Comparison of ENCODE assay signal across 9 cellular contexts in genomic region chr10:100008142-100008522, GRCh38. TPM values are rescaled to one million over a fixed set of nuclear protein-coding genes. Genes with fewer than 3 reads are reported as not detected.
DNase-seq lines count a peak whose midpoint lies in the region; ATAC-seq, FAIRE-seq and TF ChIP-seq lines count a peak whose summit lies in the region.
"Had no signal": no experiment of that assay in that cellular context is flagged by ENCODE, and none has a peak within 500 bp of the region (broad histone marks: within the 10 kb centered on the region; RNA-seq: fewer than 3 reads in every experiment).

No MANE protein-coding gene starts in this region.

- TF ChIP-seq CTCF in astrocyte (IDR thresholded peaks at IDR 0.05; ENCODE audit: insufficient read depth, low read depth, low read length) (no peak), kidney epithelial cell (IDR thresholded peaks at IDR 0.05; ENCODE audit: insufficient read depth, low read length, poor library complexity, severe bottlenecking) (no peak)

- H3K4me2 ChIP-seq in astrocyte (ENCODE audit: low read length): peak overlapping the region; percentile 99

- no peaks in the 10 kb centered on the region for H3K9me3 ChIP-seq in astrocyte (ENCODE audit: insufficient read depth, low read depth, low read length)
- H3K9me3 ChIP-seq: colonic mucosa had no signal

- peak overlapping the region; percentile 73 for H3K4me3 Mint-ChIP-seq in activated naive CD4-positive, alpha-beta T cell treated with anti-CD3 and anti-CD28 coated beads, Interleukin-2, amount 10 ng/mL, durations not matched to agents 7 days and 5 days
- peak overlapping the region; percentile 96 for H3K4me3 Mint-ChIP-seq in astrocyte (ENCODE audit: unreplicated experiment)

- no peak for DNase-seq in activated naive CD4-positive, alpha-beta T cell treated with anti-CD3 and anti-CD28 coated beads, Interleukin-2, amount 10 ng/mL, durations not matched to agents 7 days and 5 days
- no peak for DNase-seq in activated naive CD4-positive, alpha-beta T cell treated with anti-CD3 and anti-CD28 coated beads, Interleukin-2, amount 50 U/mL, for 16 hours
- DNase-seq in astrocyte (ENCODE audit: low read depth) (peak; percentile 72), kidney epithelial cell (ENCODE audit: low read depth) (no peak)
- DNase-seq in stimulated activated CD4-positive, alpha-beta T cell treated with anti-CD3 and anti-CD28 coated beads, Interleukin-4, amount 100 ng/mL, for 24 hours: no peak
- DNase-seq: colonic mucosa had no signal

- peaks cover 44% of the 10 kb centered on the region for H3K4me1 Mint-ChIP-seq in activated naive CD4-positive, alpha-beta T cell treated with anti-CD3 and anti-CD28 coated beads, Interleukin-2, amount 10 ng/mL, durations not matched to agents 7 days and 5 days
- peaks cover 47% of the 10 kb centered on the region for H3K4me1 Mint-ChIP-seq in astrocyte (ENCODE audit: low read depth, unreplicated experiment)

- CTCF ChIA-PET in activated naive CD4-positive, alpha-beta T cell treated with anti-CD3 and anti-CD28 coated beads, Interleukin-2, amount 10 ng/mL, durations not matched to agents 7 days and 5 days (lab: Charles Lee): interaction anchor here (0.9 to 4.4 kb wide), 4 partner anchors 8 to 162 kb away, joined by 3 to 25 read pairs (median 8); no protein-coding TSS in a partner anchor

- no peak overlapping the region for H3K27ac Mint-ChIP-seq in activated naive CD4-positive, alpha-beta T cell treated with anti-CD3 and anti-CD28 coated beads, Interleukin-2, amount 10 ng/mL, durations not matched to agents 7 days and 5 days
- peak overlapping the region; percentile 92 for H3K27ac Mint-ChIP-seq in astrocyte (ENCODE audit: unreplicated experiment)

- H2AFZ ChIP-seq in astrocyte (ENCODE audit: low read depth, low read length): no peak overlapping the region

- H4K20me1 ChIP-seq in astrocyte (ENCODE audit: insufficient read depth, low read length): peaks cover 2% of the 10 kb centered on the region

- H3K9ac ChIP-seq in astrocyte (ENCODE audit: low read length): peak overlapping the region; percentile 88

- peaks cover 28% of the 10 kb centered on the region for H3K27me3 Mint-ChIP-seq in activated naive CD4-positive, alpha-beta T cell treated with anti-CD3 and anti-CD28 coated beads, Interleukin-2, amount 10 ng/mL, durations not matched to agents 7 days and 5 days
- no peaks in the 10 kb centered on the region for H3K27me3 Mint-ChIP-seq in astrocyte (ENCODE audit: low read depth, unreplicated experiment)

- H3K9me3 Mint-ChIP-seq in activated naive CD4-positive, alpha-beta T cell treated with anti-CD3 and anti-CD28 coated beads, Interleukin-2, amount 10 ng/mL, durations not matched to agents 7 days and 5 days: no peaks in the 10 kb centered on the region
- no peaks in the 10 kb centered on the region for H3K9me3 Mint-ChIP-seq in astrocyte (ENCODE audit: unreplicated experiment)

- 22% methylated on average over 6 of the region's 6 CpGs for WGBS in urinary bladder

- H3K36me3 ChIP-seq in astrocyte (ENCODE audit: insufficient read depth, low read length): no peaks in the 10 kb centered on the region
- no peaks in the 10 kb centered on the region for H3K36me3 ChIP-seq in kidney epithelial cell (ENCODE audit: control insufficient read depth, insufficient read depth, low read length)
- no peaks in the 10 kb centered on the region for H3K36me3 ChIP-seq in urinary bladder (ENCODE audit: insufficient read depth)
- H3K36me3 ChIP-seq: colonic mucosa had no signal

- H3K4me1 ChIP-seq in astrocyte (ENCODE audit: insufficient read depth, low read length) (peaks cover 33% of the 10 kb centered on the region), urinary bladder (ENCODE audit: insufficient read depth) (peaks cover 2% of the 10 kb centered on the region)

- H3K27ac ChIP-seq in astrocyte (ENCODE audit: low read depth, low read length) (peak overlapping the region; percentile 97), urinary bladder (ENCODE audit: low read depth) (peak overlapping the region; percentile 18)

- H3K36me3 Mint-ChIP-seq in activated naive CD4-positive, alpha-beta T cell treated with anti-CD3 and anti-CD28 coated beads, Interleukin-2, amount 10 ng/mL, durations not matched to agents 7 days and 5 days: no peaks in the 10 kb centered on the region
- H3K36me3 Mint-ChIP-seq in astrocyte (ENCODE audit: low read depth, unreplicated experiment): no peaks in the 10 kb centered on the region

- H3K4me3 ChIP-seq in astrocyte (ENCODE audit: insufficient read depth, low read depth, low read length) (peak overlapping the region; percentile 100), kidney epithelial cell (ENCODE audit: low read depth, low read length) (peak overlapping the region; percentile 90), urinary bladder (ENCODE audit: low read depth, low read length) (peak overlapping the region; percentile 65)

- ATAC-seq in GM18520 (IDR thresholded peaks at IDR 0.05; ENCODE audit: unreplicated experiment): no peak
- no peak for ATAC-seq in GM19455 (IDR thresholded peaks at IDR 0.05; ENCODE audit: unreplicated experiment)

- peaks cover 57% of the 10 kb centered on the region for H3K79me2 ChIP-seq in astrocyte (ENCODE audit: insufficient read depth, low read length)

- no peak for FAIRE-seq in astrocyte (lab: Jason Lieb, UNC)

- H3K27me3 ChIP-seq in astrocyte (ENCODE audit: insufficient read depth, low read length) (no peaks in the 10 kb centered on the region), kidney epithelial cell (ENCODE audit: control insufficient read depth, insufficient read depth, low read length) (no peaks in the 10 kb centered on the region)
- H3K27me3 ChIP-seq: colonic mucosa had no signal

RNA-seq across cellular contexts. Expression of gene DNMBP, which starts 1.6 kb away (rescaled TPM):
- total RNA-seq in astrocyte (17.7 and 24.8 TPM in 2 replicates), kidney epithelial cell (15.3 and 16.5 TPM in 2 replicates), urinary bladder (31.8 TPM)
- polyA plus RNA-seq in urinary bladder: 26.2 TPM
